Comparison of ENCODE assay signal across 1 cellular context in genomic region chr7:157682064-157682945, GRCh38.
TF ChIP-seq lines count a peak whose summit lies in the region.

No MANE protein-coding gene starts in this region.

TF ChIP-seq in SK-N-SH treated with all-trans-retinoic acid at 6 μM for 48 hours, 23 proteins besides CTCF, POLR2A, EP300 and RAD21 (continued from another document):
- TF ChIP-seq POU6F1 (CRISPR knock-in tag; IDR thresholded peaks at IDR 0.05; ENCODE audit: borderline replicate concordance, low read depth) (no peak), TCF4 (CRISPR knock-in tag; IDR thresholded peaks at IDR 0.05; ENCODE audit: borderline replicate concordance) (no peak), ZNF565 (CRISPR knock-in tag; conservative IDR thresholded peaks at IDR 0.05; ENCODE audit: low read depth) (no peak), GLIS3 (CRISPR knock-in tag; IDR thresholded peaks at IDR 0.05) (no peak), TOX (CRISPR knock-in tag; IDR thresholded peaks at IDR 0.05; ENCODE audit: borderline replicate concordance) (no peak), CSRNP3 (CRISPR knock-in tag; IDR thresholded peaks at IDR 0.05) (no peak)
